ENCODE assay signal across 8 cellular contexts in genomic region chr2:201129044-201129505, GRCh38.
DNase-seq lines count a peak whose midpoint lies in the region; ATAC-seq lines count a peak whose summit lies in the region.

No MANE protein-coding gene starts in this region.

- ATAC-seq in HG02798 (IDR thresholded peaks at IDR 0.05; ENCODE audit: poor library complexity, unreplicated experiment) (peak; percentile 23), HG02973 (IDR thresholded peaks at IDR 0.05; ENCODE audit: unreplicated experiment) (no peak), HG03342 (IDR thresholded peaks at IDR 0.05; ENCODE audit: unreplicated experiment) (no peak)
- ATAC-seq in stimulated activated naive B cell treated with anti-CD40 and anti-IgM and Interleukin-4, amounts not matched to agents 10 μg/mL and 1 μg/mL and 100 μg/mL, for 72 hours (replicated peaks), result peak; percentile 41 to 48

- H3K27ac Mint-ChIP-seq in stimulated activated naive B cell treated with anti-CD40 and anti-IgM and Interleukin-4, amounts not matched to agents 10 μg/mL and 1 μg/mL and 100 μg/mL, for 72 hours, result peak overlapping the region; percentile 94

- peak overlapping the region; percentile 86 to 94 for H3K4me3 Mint-ChIP-seq in stimulated activated naive B cell treated with anti-CD40 and anti-IgM and Interleukin-4, amounts not matched to agents 10 μg/mL and 1 μg/mL and 100 μg/mL, for 72 hours

- no peaks in the 10 kb centered on the region for H3K9me3 Mint-ChIP-seq in stimulated activated naive B cell treated with anti-CD40 and anti-IgM and Interleukin-4, amounts not matched to agents 10 μg/mL and 1 μg/mL and 100 μg/mL, for 72 hours

- DNase-seq in AG20443 (ENCODE audit: low spot score), result peak; percentile 52
- peak; percentile 67 to 69 for DNase-seq in activated T-cell treated with anti-CD3 and anti-CD28 coated beads, Interleukin-2, amount 50 U/mL, for 48 hours
- peak; percentile 80 for DNase-seq in glomerular visceral epithelial cell (ENCODE audit: extremely low spot score)
- peak; percentile 59 for DNase-seq in stimulated activated naive B cell treated with anti-CD40 and anti-IgM and Interleukin-4, amounts not matched to agents 10 μg/mL and 1 μg/mL and 100 μg/mL, for 72 hours
- no peak for DNase-seq in NCI-H2081 treated with DMSO at 0.1 percent for 48 hours (lab: John Stamatoyannopoulos, UW)

- H3K36me3 Mint-ChIP-seq in stimulated activated naive B cell treated with anti-CD40 and anti-IgM and Interleukin-4, amounts not matched to agents 10 μg/mL and 1 μg/mL and 100 μg/mL, for 72 hours, result peaks cover 52 to 59% of the 10 kb centered on the region in 2 donors

- no peaks in the 10 kb centered on the region for H3K27me3 Mint-ChIP-seq in stimulated activated naive B cell treated with anti-CD40 and anti-IgM and Interleukin-4, amounts not matched to agents 10 μg/mL and 1 μg/mL and 100 μg/mL, for 72 hours

- peaks cover 53 to 71% of the 10 kb centered on the region in 2 donors for H3K4me1 Mint-ChIP-seq in stimulated activated naive B cell treated with anti-CD40 and anti-IgM and Interleukin-4, amounts not matched to agents 10 μg/mL and 1 μg/mL and 100 μg/mL, for 72 hours

Comparison
In these comparisons a context has a peak if more than half of its experiments do, and no peak if none do; other contexts are left out.
1. ATAC-seq: peak in HG02798 (single experiment) and stimulated activated naive B cell treated with anti-CD40 and anti-IgM and Interleukin-4, amounts not matched to agents 10 μg/mL and 1 μg/mL and 100 μg/mL, for 72 hours (2 of 2); none in HG02973 (single experiment) and HG03342 (single experiment).